In the genomic region with DNA sequence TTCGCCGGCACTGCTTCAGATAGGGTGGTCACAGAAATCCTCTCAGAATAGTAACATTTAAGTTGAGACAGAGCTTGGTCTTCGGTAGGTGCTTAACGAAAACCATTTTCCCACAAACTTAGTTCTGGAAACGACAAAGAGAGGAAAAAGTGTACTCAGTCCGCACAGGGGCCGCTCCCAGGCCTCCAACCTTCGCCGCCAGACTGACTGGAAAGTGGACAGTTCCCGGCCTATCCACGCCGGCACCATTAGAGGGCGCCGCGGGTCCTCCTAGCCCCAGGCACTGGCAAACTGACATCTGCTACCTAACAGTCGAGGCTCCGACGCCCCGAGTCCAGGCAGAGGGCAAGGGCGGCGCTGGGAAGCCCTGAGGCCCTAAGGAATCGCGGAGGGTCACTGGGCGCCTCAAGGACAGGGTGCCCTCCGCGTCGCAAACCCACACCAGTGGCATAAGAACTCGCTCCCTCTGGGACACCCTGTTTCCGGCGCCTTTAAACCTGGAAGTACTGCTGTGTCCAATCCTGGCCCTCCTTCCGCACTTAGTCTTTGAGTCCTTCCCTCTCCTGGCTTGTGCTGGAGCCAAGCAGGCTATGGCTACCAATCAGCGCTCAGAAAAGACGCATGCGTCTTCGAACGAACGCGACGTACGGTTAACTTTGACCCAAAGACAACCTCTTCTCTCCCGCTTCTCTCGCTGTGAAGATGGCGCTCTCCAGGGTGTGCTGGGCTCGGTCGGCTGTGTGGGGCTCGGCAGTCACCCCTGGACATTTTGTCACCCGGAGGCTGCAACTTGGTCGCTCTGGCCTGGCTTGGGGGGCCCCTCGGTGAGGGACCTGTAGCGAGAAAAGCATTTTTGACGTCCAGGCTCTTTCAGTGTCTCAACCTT, we compare ENCODE assay signal across 8 cellular contexts. TPM values are rescaled to one million over a fixed set of nuclear protein-coding genes. Genes with fewer than 3 reads are reported as not detected.
DNase-seq lines count a peak whose midpoint lies in the region; ATAC-seq, FAIRE-seq and TF ChIP-seq lines count a peak whose summit lies in the region.

LETMD1 (plus strand) TSS at position 673 of the 886 bp plus-strand sequence; CDS start at position 703, 30 bp downstream.

- peaks cover 0 to 5% (median 1%) of the 10 kb centered on the region in 3 donors for H3K36me3 ChIP-seq in pancreas
- H3K36me3 ChIP-seq in tibial artery = peaks cover 10 to 17% (median 12%) of the 10 kb centered on the region in 3 donors

- 3% methylated on average over 51 of the region's 51 CpGs for WGBS in pancreas, 2 donors

- H3K4me1 ChIP-seq in pancreas (peaks cover 8 to 15% (median 12%) of the 10 kb centered on the region in 3 donors), tibial artery (peaks cover 0 to 24% (median 22%) of the 10 kb centered on the region in 4 donors)

- H3K27me3 ChIP-seq in pancreas = no peaks in the 10 kb centered on the region
- no peaks in the 10 kb centered on the region for H3K27me3 ChIP-seq in tibial artery

- DNase-seq in NCI-H1417 (lab: John Stamatoyannopoulos, UW) (peak; percentile 98 to 99 (median 98)), SW 1271 (lab: John Stamatoyannopoulos, UW) (peak; percentile 98 to 99), Right ventricle myocardium superior (peak; percentile 94), pancreas (peak; percentile 90 to 95 (median 94)), tibial artery (peak; percentile 97 to 98)
- peak; percentile 76 for DNase-seq in activated naive CD8-positive, alpha-beta T cell treated with anti-CD3 and anti-CD28 coated beads, Interleukin-2, amount 50 U/mL, for 16 hours (ENCODE audit: low read depth, low spot score)

- intact Hi-C loops in Right ventricle myocardium superior (cut with DNase I) (loop anchor here (2.0 kb wide), 1 partner anchor 293 kb away; no protein-coding TSS in a partner anchor), pancreas (cut with DNase I) (loop anchor here in 1 of 3 donors (10.0 kb wide), 1 partner anchor 297 kb away; the partner anchor contains the start of gene CELA1), tibial artery (cut with DNase I; ENCODE audit: low total_unique reads) (loop anchor here (5.0 kb wide), 1 partner anchor 124 kb away; the partner anchor contains the start of gene TFCP2)

- H3K27ac ChIP-seq in pancreas = peak within 1 kb of the TSS; percentile 88 to 95 (median 94)
- peak within 1 kb of the TSS; percentile 85 to 87 for H3K27ac ChIP-seq in tibial artery

- peak; percentile 97 for TF ChIP-seq CTCF in GM12874 (IDR thresholded peaks at IDR 0.05; ENCODE audit: insufficient read depth, low read depth, low read length)
- peak; percentile 70 to 82 (median 79) for TF ChIP-seq CTCF in pancreas (IDR thresholded peaks at IDR 0.05)
- TF ChIP-seq CTCF in tibial artery (IDR thresholded peaks at IDR 0.05) = peak; percentile 91 to 93

- H3K4me3 ChIP-seq in pancreas (peak within 1 kb of the TSS; percentile 79 to 91 (median 80)), tibial artery (peak within 1 kb of the TSS; percentile 58 to 79)

- ATAC-seq in HG02763 (IDR thresholded peaks at IDR 0.05; ENCODE audit: unreplicated experiment) (peak; percentile 96), Right ventricle myocardium superior (ENCODE audit: poor library complexity) (peak; percentile 100), pancreas (peak; percentile 97 to 99 (median 98))

- H3K9me3 ChIP-seq in pancreas (no peaks in the 10 kb centered on the region), tibial artery (no peaks in the 10 kb centered on the region)

- FAIRE-seq in pancreas (lab: Jason Lieb, UNC) = peak; percentile 87

RNA-seq across cellular contexts. Expression of gene LETMD1, which starts in this region (rescaled TPM):
- total RNA-seq in Right ventricle myocardium superior (19.7 TPM), pancreas (10 to 100 TPM; 34.3 to 59.1 (median 49.8) TPM)
- polyA plus RNA-seq in pancreas = 10 to 100 TPM; 45.2 to 59.5 TPM

Comparison
In these comparisons a context has a peak if more than half of its experiments do, and no peak if none do; other contexts are left out.
1. Peak in every context shown above with its lines: DNase-seq, ATAC-seq, H3K4me3 ChIP-seq and H3K27ac ChIP-seq.